ENCODE assay signal across 17 cellular contexts in the genomic region with DNA sequence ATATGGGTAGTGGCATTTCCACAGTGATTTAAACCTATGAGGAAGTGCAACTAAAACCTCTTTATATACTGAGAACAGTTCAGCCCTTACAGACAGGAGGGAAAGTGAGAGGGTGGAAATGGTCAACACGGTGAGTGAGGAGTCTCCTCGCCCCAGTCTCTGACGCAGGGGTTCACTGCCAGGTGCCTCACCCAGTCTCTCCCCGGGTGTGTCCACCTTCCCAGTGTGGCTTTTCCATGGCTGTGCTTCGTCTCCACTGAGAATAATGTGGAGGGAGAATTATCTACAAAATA.
DNase-seq lines count a peak whose midpoint lies in the region; ATAC-seq, FAIRE-seq and TF ChIP-seq lines count a peak whose summit lies in the region.
"Had no signal": no experiment of that assay in that cellular context is flagged by ENCODE, and none has a peak within 500 bp of the region (broad histone marks: within the 10 kb centered on the region; RNA-seq: fewer than 3 reads in every experiment).

No MANE protein-coding gene starts in this region.

- no peak overlapping the region for H3K4me3 Mint-ChIP-seq in CD14-positive monocyte
- H3K4me3 Mint-ChIP-seq in immature natural killer cell = no peak overlapping the region

- no peaks in the 10 kb centered on the region for H3K4me1 ChIP-seq in Peyer's patch
- H3K4me1 ChIP-seq: gastrocnemius medialis, parathyroid adenoma had no signal

- H3K27ac Mint-ChIP-seq in CD14-positive monocyte = peak overlapping the region; percentile 21 to 93 (median 60)
- H3K27ac Mint-ChIP-seq in immature natural killer cell = no peak overlapping the region

- H3K36me3 Mint-ChIP-seq in CD14-positive monocyte (no peaks in the 10 kb centered on the region), immature natural killer cell (no peaks in the 10 kb centered on the region)

- H3K36me3 ChIP-seq in Peyer's patch = no peaks in the 10 kb centered on the region
- H3K36me3 ChIP-seq: gastrocnemius medialis had no signal

- peak overlapping the region in 2 of 4 donors; percentile 65 to 73 for H3K27ac ChIP-seq in Peyer's patch
- H3K27ac ChIP-seq: gastrocnemius medialis, parathyroid adenoma had no signal

- FAIRE-seq in GM19239 (lab: Jason Lieb, UNC) = peak; percentile 33
- FAIRE-seq: HTR-8/SVneo had no signal

- no peak for TF ChIP-seq POLR2A in Peyer's patch (IDR thresholded peaks at IDR 0.05)

- H3K27me3 Mint-ChIP-seq in CD14-positive monocyte (ENCODE audit: low read depth in 3 of 3) (peaks cover 8 to 10% (median 10%) of the 10 kb centered on the region in 3 donors), immature natural killer cell (ENCODE audit: low read depth in 3 of 3) (peaks cover 4 to 10% (median 8%) of the 10 kb centered on the region in 3 donors)

- no peak for TF ChIP-seq CTCF in CD14-positive monocyte (IDR thresholded peaks at IDR 0.05)
- no peak for TF ChIP-seq CTCF in Peyer's patch (IDR thresholded peaks at IDR 0.05)

- intact Hi-C loops in CD14-positive monocyte (cut with micrococcal nuclease) = loop anchor here in 1 of 2 donors (5.0 kb wide), 1 partner anchor 37 kb away; no protein-coding TSS in a partner anchor

- ATAC-seq in HG03354 (IDR thresholded peaks at IDR 0.05; ENCODE audit: poor library complexity, severe bottlenecking, unreplicated experiment) = peak; percentile 68
- ATAC-seq in HG02885 (IDR thresholded peaks at IDR 0.05; ENCODE audit: poor library complexity, unreplicated experiment) = no peak
- ATAC-seq: gastrocnemius medialis had no signal

- peaks cover 31% of the 10 kb centered on the region for H3K4me1 Mint-ChIP-seq in CD14-positive monocyte
- H3K4me1 Mint-ChIP-seq in immature natural killer cell = no peaks in the 10 kb centered on the region

- no peak for DNase-seq in CD14-positive monocyte (ENCODE audit: low spot score)
- no peak for DNase-seq in GM19239 (ENCODE audit: insufficient read length, low spot score)
- DNase-seq in Peyer's patch = peak in 2 of 3 donors; percentile 31 to 55
- no peak for DNase-seq in 8988T
- no peak for DNase-seq in HK-2 (ENCODE audit: unreplicated experiment)
- no peak for DNase-seq in immature natural killer cell
- DNase-seq: activated naive CD4-positive, alpha-beta T cell treated with Interleukin-2 at 50 U/mL for 16 hours; DMS153; gastrocnemius medialis; islet precursor cell; NCI-H1092; NCI-H2227 treated with DMSO at 0.1 percent for 48 hours; T1000 had no signal

- no peaks in the 10 kb centered on the region for H3K9me3 ChIP-seq in Peyer's patch
- H3K9me3 ChIP-seq: gastrocnemius medialis had no signal

- no peak overlapping the region for H3K4me3 ChIP-seq in Peyer's patch
- H3K4me3 ChIP-seq: gastrocnemius medialis had no signal

- H3K27me3 ChIP-seq in Peyer's patch = no peaks in the 10 kb centered on the region

- H3K9me3 Mint-ChIP-seq in CD14-positive monocyte = no peaks in the 10 kb centered on the region
- no peaks in the 10 kb centered on the region for H3K9me3 Mint-ChIP-seq in immature natural killer cell

Comparison
In these comparisons a context has a peak if more than half of its experiments do, and no peak if none do; other contexts are left out.
1. DNase-seq: peak in Peyer's patch (2 of 3); none in CD14-positive monocyte (single experiment), GM19239 (single experiment), 8988T (single experiment), HK-2 (single experiment) and immature natural killer cell (0 of 3).
2. H3K27ac Mint-ChIP-seq: peak in CD14-positive monocyte (7 of 7); none in immature natural killer cell (0 of 6).